21 cellular contexts compared by ENCODE assay signal in the genomic region with DNA sequence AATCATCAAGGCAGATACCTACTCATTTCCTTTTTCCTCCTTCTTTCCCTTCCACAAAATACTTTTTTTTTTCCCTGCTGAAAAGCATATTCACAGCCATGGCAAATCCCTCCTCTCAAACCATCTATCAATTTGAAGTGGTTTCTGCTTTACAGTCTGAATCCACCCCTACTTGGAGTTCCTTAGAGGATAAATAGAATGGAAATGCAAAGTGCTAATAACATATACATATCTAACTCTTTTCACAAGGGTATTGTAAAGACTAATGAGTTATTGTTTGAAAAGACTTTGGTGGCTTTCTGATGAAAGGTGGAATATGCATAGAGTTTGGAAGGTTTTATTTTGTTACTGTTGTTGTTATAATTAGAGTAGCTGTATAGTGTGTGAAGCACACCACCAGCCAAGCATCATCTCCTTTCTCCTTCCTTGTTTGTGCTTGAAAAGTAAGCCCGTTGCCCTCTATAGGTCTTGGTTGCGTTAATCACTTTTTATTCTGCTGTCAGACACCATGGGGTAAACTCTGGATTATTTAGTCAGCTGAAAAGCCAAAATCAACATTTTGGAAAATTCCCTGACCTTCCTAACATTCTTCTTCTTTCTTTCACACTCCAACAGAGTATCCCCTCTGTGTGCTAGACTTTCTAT.
"Had no signal": no experiment of that assay in that cellular context is flagged by ENCODE, and none has a peak within 500 bp of the region (broad histone marks: within the 10 kb centered on the region; RNA-seq: fewer than 3 reads in every experiment).

No MANE protein-coding gene starts in this region.

- H3K27ac Mint-ChIP-seq: activated CD4-positive, alpha-beta memory T cell treated with anti-CD3 and anti-CD28 coated beads for 36 hours; activated naive CD8-positive, alpha-beta T cell treated with anti-CD3 and anti-CD28 coated beads, Interleukin-2, amount 10 ng/mL, durations not matched to agents 7 days and 5 days; activated T-helper 2 cell treated with anti-CD3 and anti-CD28 coated beads, Interferon-gamma antibody, Interleukin-2, Interleukin-4, amounts not matched to agents 10 μg/mL and 5 μg/mL and 100 μg/mL, durations not matched to agents 14 hours and 24 hours and 36 hours; mesothelial cell of epicardium; natural killer cell treated with Interleukin-12 subunit alpha and Interleukin-12 subunit beta and Interleukin-15 and Interleukin-18, amount 100 ng/mL, for 72 hours; progenitor cell of endocrine pancreas had no signal

- H3K9me3 ChIP-seq: tibial artery, uterus had no signal

- H3K4me3 Mint-ChIP-seq: activated CD4-positive, alpha-beta memory T cell treated with anti-CD3 and anti-CD28 coated beads for 36 hours; activated naive CD8-positive, alpha-beta T cell treated with anti-CD3 and anti-CD28 coated beads, Interleukin-2, amount 10 ng/mL, durations not matched to agents 7 days and 5 days; brain; mesothelial cell of epicardium; natural killer cell treated with Interleukin-12 subunit alpha and Interleukin-12 subunit beta and Interleukin-15 and Interleukin-18, amount 100 ng/mL, for 72 hours had no signal

- H3K36me3 ChIP-seq: tibial artery, uterus had no signal

- H3K27me3 Mint-ChIP-seq: activated CD4-positive, alpha-beta memory T cell treated with anti-CD3 and anti-CD28 coated beads for 36 hours; activated naive CD8-positive, alpha-beta T cell treated with anti-CD3 and anti-CD28 coated beads, Interleukin-2, amount 10 ng/mL, durations not matched to agents 7 days and 5 days; brain; natural killer cell treated with Interleukin-12 subunit alpha and Interleukin-12 subunit beta and Interleukin-15 and Interleukin-18, amount 100 ng/mL, for 72 hours; progenitor cell of endocrine pancreas had no signal

- DNase-seq: activated CD4-positive, alpha-beta memory T cell treated with anti-CD3 and anti-CD28 coated beads for 36 hours; activated CD4-positive, alpha-beta T cell treated with anti-CD3 and anti-CD28 coated beads for 4 hours; activated naive CD4-positive, alpha-beta T cell treated with Interleukin-2 at 50 U/mL for 16 hours; activated naive CD8-positive, alpha-beta T cell treated with anti-CD3 and anti-CD28 coated beads, Interleukin-2, amount 10 ng/mL, durations not matched to agents 7 days and 5 days; activated T-cell treated with anti-CD3 and anti-CD28 coated beads, Interleukin-2, amount 50 U/mL, for 1 hour; amygdala; caudate nucleus; dorsolateral prefrontal cortex; foreskin keratinocyte; hypothalamus; stimulated activated naive CD8-positive, alpha-beta T cell treated with anti-CD3 and anti-CD28 coated beads, Interleukin-15, Interleukin-2, amounts not matched to agents 100 U/mL and 50 U/mL, for 24 hours; substantia nigra; tibial artery; uterus had no signal

- H3K4me1 ChIP-seq: foreskin keratinocyte, tibial artery, uterus had no signal

- ATAC-seq: foreskin keratinocyte; left lobe of liver; natural killer cell treated with Interleukin-12 subunit alpha and Interleukin-12 subunit beta and Interleukin-15 and Interleukin-18, amount 100 ng/mL, for 72 hours; stimulated activated naive CD8-positive, alpha-beta T cell treated with anti-CD3 and anti-CD28 coated beads, Interleukin-15, Interleukin-2, amounts not matched to agents 100 U/mL and 50 U/mL, for 24 hours had no signal

- H3K36me3 Mint-ChIP-seq: activated CD4-positive, alpha-beta memory T cell treated with anti-CD3 and anti-CD28 coated beads for 36 hours; activated naive CD8-positive, alpha-beta T cell treated with anti-CD3 and anti-CD28 coated beads, Interleukin-2, amount 10 ng/mL, durations not matched to agents 7 days and 5 days; brain; mesothelial cell of epicardium; natural killer cell treated with Interleukin-12 subunit alpha and Interleukin-12 subunit beta and Interleukin-15 and Interleukin-18, amount 100 ng/mL, for 72 hours had no signal

- H3K27me3 ChIP-seq: dorsolateral prefrontal cortex, foreskin keratinocyte, tibial artery, uterus had no signal

- H3K4me1 Mint-ChIP-seq: activated naive CD8-positive, alpha-beta T cell treated with anti-CD3 and anti-CD28 coated beads, Interleukin-2, amount 10 ng/mL, durations not matched to agents 7 days and 5 days had no signal

- H3K9me3 Mint-ChIP-seq: activated naive CD8-positive, alpha-beta T cell treated with anti-CD3 and anti-CD28 coated beads, Interleukin-2, amount 10 ng/mL, durations not matched to agents 7 days and 5 days; mesothelial cell of epicardium had no signal

- H3K27ac ChIP-seq: dorsolateral prefrontal cortex, foreskin keratinocyte, tibial artery, uterus had no signal

- H3K4me3 ChIP-seq: dorsolateral prefrontal cortex, lung, tibial artery, uterus had no signal
